ENCODE assay signal across 8 cellular contexts in the genomic region with DNA sequence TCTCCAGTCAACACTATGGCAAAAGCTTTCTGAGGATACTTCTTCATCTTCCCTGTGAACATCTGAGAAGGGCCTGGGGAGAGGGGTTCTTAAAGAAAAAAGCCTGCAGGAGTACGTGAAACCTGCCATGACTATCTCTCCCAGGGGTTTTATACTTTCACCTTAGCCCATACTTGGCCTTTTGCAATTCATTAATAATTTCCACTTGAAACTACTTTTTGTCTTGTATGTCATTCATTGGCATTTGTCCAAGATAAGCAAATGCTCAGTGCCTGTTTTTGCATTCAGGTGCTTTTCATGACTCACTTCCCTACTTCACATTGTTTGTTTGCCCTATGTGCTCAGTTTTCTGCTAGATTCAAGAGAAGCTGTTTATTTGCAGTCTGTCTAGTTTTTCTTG.
A peak's percentile ranks its signal among the peaks of the same experiment; 100 is the strongest.
DNase-seq lines count a peak whose midpoint lies in the region; ATAC-seq and TF ChIP-seq lines count a peak whose summit lies in the region.

No MANE protein-coding gene starts in this region.

- peak; percentile 94 for DNase-seq in NCI-H1436 treated with DMSO at 0.1 percent for 48 hours (lab: John Stamatoyannopoulos, UW)
- DNase-seq in cardiac fibroblast (ENCODE audit: low read depth in 2 of 2) = peak; percentile 83 to 97
- no peak for DNase-seq in stimulated activated naive CD8-positive, alpha-beta T cell treated with anti-CD3 and anti-CD28 coated beads, Interleukin-15, amount 100 ng/mL, for 72 hours
- no peak for DNase-seq in natural killer cell treated with Interleukin-12 subunit alpha and Interleukin-12 subunit beta and Interleukin-15 and Interleukin-18, amount 100 ng/mL, for 72 hours (ENCODE audit: low spot score)
- DNase-seq in DMS114 treated with DMSO at 0.1 percent for 48 hours (lab: John Stamatoyannopoulos, UW; ENCODE audit: unreplicated experiment) = no peak
- no peak for DNase-seq in activated naive CD4-positive, alpha-beta T cell treated with anti-CD3 and anti-CD28 coated beads for 36 hours

- H3K4me1 Mint-ChIP-seq in stimulated activated naive CD8-positive, alpha-beta T cell treated with anti-CD3 and anti-CD28 coated beads, Interleukin-15, amount 100 ng/mL, for 72 hours = peaks cover 10% of the 10 kb centered on the region
- H3K4me1 Mint-ChIP-seq in natural killer cell treated with Interleukin-12 subunit alpha and Interleukin-12 subunit beta and Interleukin-15 and Interleukin-18, amount 100 ng/mL, for 72 hours (ENCODE audit: low read depth in 2 of 2) = peaks cover 0 to 3% of the 10 kb centered on the region in 2 donors
- peaks cover 6% of the 10 kb centered on the region for H3K4me1 Mint-ChIP-seq in activated naive CD4-positive, alpha-beta T cell treated with anti-CD3 and anti-CD28 coated beads for 36 hours (ENCODE audit: low read depth)

- peaks cover 18 to 21% of the 10 kb centered on the region in 2 donors for H3K9me3 Mint-ChIP-seq in stimulated activated naive CD8-positive, alpha-beta T cell treated with anti-CD3 and anti-CD28 coated beads, Interleukin-15, amount 100 ng/mL, for 72 hours
- H3K9me3 Mint-ChIP-seq in natural killer cell treated with Interleukin-12 subunit alpha and Interleukin-12 subunit beta and Interleukin-15 and Interleukin-18, amount 100 ng/mL, for 72 hours = peaks cover 7% of the 10 kb centered on the region
- H3K9me3 Mint-ChIP-seq in activated naive CD4-positive, alpha-beta T cell treated with anti-CD3 and anti-CD28 coated beads for 36 hours = peaks cover 11% of the 10 kb centered on the region

- no peaks in the 10 kb centered on the region for H3K27me3 Mint-ChIP-seq in stimulated activated naive CD8-positive, alpha-beta T cell treated with anti-CD3 and anti-CD28 coated beads, Interleukin-15, amount 100 ng/mL, for 72 hours
- H3K27me3 Mint-ChIP-seq in natural killer cell treated with Interleukin-12 subunit alpha and Interleukin-12 subunit beta and Interleukin-15 and Interleukin-18, amount 100 ng/mL, for 72 hours = no peaks in the 10 kb centered on the region
- H3K27me3 Mint-ChIP-seq in activated naive CD4-positive, alpha-beta T cell treated with anti-CD3 and anti-CD28 coated beads for 36 hours (ENCODE audit: low read depth) = no peaks in the 10 kb centered on the region

- H3K4me3 Mint-ChIP-seq in stimulated activated naive CD8-positive, alpha-beta T cell treated with anti-CD3 and anti-CD28 coated beads, Interleukin-15, amount 100 ng/mL, for 72 hours = no peak overlapping the region
- no peak overlapping the region for H3K4me3 Mint-ChIP-seq in natural killer cell treated with Interleukin-12 subunit alpha and Interleukin-12 subunit beta and Interleukin-15 and Interleukin-18, amount 100 ng/mL, for 72 hours
- H3K4me3 Mint-ChIP-seq in activated naive CD4-positive, alpha-beta T cell treated with anti-CD3 and anti-CD28 coated beads for 36 hours = no peak overlapping the region

- no peak for TF ChIP-seq CTCF in cardiac fibroblast (IDR thresholded peaks at IDR 0.05; ENCODE audit: low read depth, low read length)

- CTCF ChIA-PET in activated naive CD4-positive, alpha-beta T cell treated with anti-CD3 and anti-CD28 coated beads for 36 hours (lab: Charles Lee) = no interaction called here

- intact Hi-C loops in activated naive CD4-positive, alpha-beta T cell treated with anti-CD3 and anti-CD28 coated beads for 36 hours (cut with micrococcal nuclease) = no loop called here

- ATAC-seq in GM18868 (IDR thresholded peaks at IDR 0.05; ENCODE audit: unreplicated experiment) (peak; percentile 93), HG02759 (IDR thresholded peaks at IDR 0.05; ENCODE audit: unreplicated experiment) (peak; percentile 88)
- ATAC-seq in stimulated activated naive CD8-positive, alpha-beta T cell treated with anti-CD3 and anti-CD28 coated beads, Interleukin-15, amount 100 ng/mL, for 72 hours = peak; percentile 48
- no peak for ATAC-seq in natural killer cell treated with Interleukin-12 subunit alpha and Interleukin-12 subunit beta and Interleukin-15 and Interleukin-18, amount 100 ng/mL, for 72 hours

- H3K36me3 Mint-ChIP-seq in natural killer cell treated with Interleukin-12 subunit alpha and Interleukin-12 subunit beta and Interleukin-15 and Interleukin-18, amount 100 ng/mL, for 72 hours = peaks cover 18% of the 10 kb centered on the region
- peaks cover 9% of the 10 kb centered on the region for H3K36me3 Mint-ChIP-seq in activated naive CD4-positive, alpha-beta T cell treated with anti-CD3 and anti-CD28 coated beads for 36 hours (ENCODE audit: low read depth)

- no peak overlapping the region for H3K4me3 ChIP-seq in cardiac fibroblast (replicated peaks in 1 of 2; ENCODE audit: low read depth in 2 of 2, low read length in 2 of 2)

- no peak overlapping the region for H3K27ac Mint-ChIP-seq in stimulated activated naive CD8-positive, alpha-beta T cell treated with anti-CD3 and anti-CD28 coated beads, Interleukin-15, amount 100 ng/mL, for 72 hours
- no peak overlapping the region for H3K27ac Mint-ChIP-seq in natural killer cell treated with Interleukin-12 subunit alpha and Interleukin-12 subunit beta and Interleukin-15 and Interleukin-18, amount 100 ng/mL, for 72 hours
- no peak overlapping the region for H3K27ac Mint-ChIP-seq in activated naive CD4-positive, alpha-beta T cell treated with anti-CD3 and anti-CD28 coated beads for 36 hours

Comparison
In these comparisons a context has a peak if more than half of its experiments do, and no peak if none do; other contexts are left out.
1. ATAC-seq: peak in GM18868 (single experiment), HG02759 (single experiment) and stimulated activated naive CD8-positive, alpha-beta T cell treated with anti-CD3 and anti-CD28 coated beads, Interleukin-15, amount 100 ng/mL, for 72 hours (single experiment); none in natural killer cell treated with Interleukin-12 subunit alpha and Interleukin-12 subunit beta and Interleukin-15 and Interleukin-18, amount 100 ng/mL, for 72 hours (0 of 2).
2. DNase-seq: peak in NCI-H1436 treated with DMSO at 0.1 percent for 48 hours (single experiment) and cardiac fibroblast (2 of 2); none in stimulated activated naive CD8-positive, alpha-beta T cell treated with anti-CD3 and anti-CD28 coated beads, Interleukin-15, amount 100 ng/mL, for 72 hours (0 of 2), natural killer cell treated with Interleukin-12 subunit alpha and Interleukin-12 subunit beta and Interleukin-15 and Interleukin-18, amount 100 ng/mL, for 72 hours (single experiment), DMS114 treated with DMSO at 0.1 percent for 48 hours (single experiment) and activated naive CD4-positive, alpha-beta T cell treated with anti-CD3 and anti-CD28 coated beads for 36 hours (single experiment).